8 cellular contexts compared by ENCODE assay signal in genomic region chr3:189233225-189233858, GRCh38.
A peak's percentile ranks its signal among the peaks of the same experiment; 100 is the strongest.
DNase-seq lines count a peak whose midpoint lies in the region; ATAC-seq, FAIRE-seq and TF ChIP-seq lines count a peak whose summit lies in the region.

No MANE protein-coding gene starts in this region.

- no peak overlapping the region for H3K4me3 ChIP-seq in small intestine (ENCODE audit: low read depth in 1 of 2, low read length in 2 of 2)

- no peaks in the 10 kb centered on the region for H3K36me3 ChIP-seq in small intestine (ENCODE audit: control insufficient read depth in 2 of 2, insufficient read depth in 2 of 2, low read length in 2 of 2)

- peak; percentile 94 for TF ChIP-seq CTCF in C4-2B (conservative IDR thresholded peaks at IDR 0.05)

- DNase-seq in H54 (ENCODE audit: insufficient read length, low spot score) (peak; percentile 54), NCI-H524 (lab: John Stamatoyannopoulos, UW) (peak; percentile 49 to 82), astrocyte of the hippocampus (ENCODE audit: low read depth, low spot score) (peak; percentile 79), hypothalamus (lab: John Stamatoyannopoulos, UW) (peak in 29 of 51 donors; percentile 0 to 45 (median 12)), small intestine (peak; percentile 75)

- H3K9me3 ChIP-seq in small intestine (ENCODE audit: control insufficient read depth, low read depth) = no peaks in the 10 kb centered on the region

- H3K4me1 ChIP-seq in small intestine (ENCODE audit: control insufficient read depth in 2 of 2, insufficient read depth in 1 of 2, low read depth in 1 of 2, low read length in 1 of 2) = no peaks in the 10 kb centered on the region

- H3K27me3 ChIP-seq in small intestine (ENCODE audit: control insufficient read depth in 2 of 2, insufficient read depth in 2 of 2, low read length in 2 of 2) = no peaks in the 10 kb centered on the region

- TF ChIP-seq POLR2A in H54 (IDR thresholded peaks at IDR 0.05; ENCODE audit: low read depth, low read length) = no peak
- TF ChIP-seq POLR2A in GM18505 (IDR thresholded peaks at IDR 0.05; ENCODE audit: borderline replicate concordance, extremely low read depth, insufficient read depth, insufficient read length) = no peak

- ATAC-seq in HG02852 (IDR thresholded peaks at IDR 0.05; ENCODE audit: unreplicated experiment) = no peak
- ATAC-seq in GM18505 (IDR thresholded peaks at IDR 0.05; ENCODE audit: unreplicated experiment) = no peak

- FAIRE-seq in H54 (lab: Jason Lieb, UNC) (peak; percentile 99), small intestine (lab: Jason Lieb, UNC) (no peak)

- H3K27ac ChIP-seq in C4-2B (no peak overlapping the region), small intestine (ENCODE audit: low read depth in 1 of 2, low read length in 1 of 2) (no peak overlapping the region)

- 34 to 45% (median 40%) methylated on average over 5 of the region's 5 CpGs for WGBS in small intestine, 3 donors

Comparison
In these comparisons a context has a peak if more than half of its experiments do, and no peak if none do; other contexts are left out.
1. DNase-seq: peak in every context shown above with its lines; median percentile 79 in astrocyte of the hippocampus; 75 in small intestine; 66 in NCI-H524; 54 in H54; 12 in hypothalamus.